Comparison of ENCODE assay signal across 1 cellular context in the genomic region with DNA sequence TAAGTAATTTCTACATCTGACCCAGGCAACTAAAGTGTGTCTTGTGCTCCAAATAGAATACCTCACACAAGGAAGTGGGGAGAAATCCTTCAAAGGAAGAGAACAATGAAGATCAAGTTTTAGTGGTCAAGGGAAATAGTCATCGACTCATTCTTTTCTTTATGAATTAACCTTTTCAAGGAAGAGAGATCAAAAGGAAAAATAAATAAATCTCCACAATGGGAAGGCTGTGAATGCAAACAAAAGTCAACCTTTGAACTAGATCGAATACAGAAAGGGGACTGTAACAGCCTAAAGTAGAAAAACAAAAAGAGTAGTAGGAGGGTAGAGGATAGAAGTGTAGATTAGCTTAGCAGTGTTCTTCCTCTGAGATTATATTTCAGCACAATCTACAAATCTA.
TF ChIP-seq lines count a peak whose summit lies in the region.

No MANE protein-coding gene starts in this region.

TF ChIP-seq in WTC11, 78 proteins besides CTCF, POLR2A, EP300 and RAD21 (continued from another document):
- TF ChIP-seq, protein P1, sequence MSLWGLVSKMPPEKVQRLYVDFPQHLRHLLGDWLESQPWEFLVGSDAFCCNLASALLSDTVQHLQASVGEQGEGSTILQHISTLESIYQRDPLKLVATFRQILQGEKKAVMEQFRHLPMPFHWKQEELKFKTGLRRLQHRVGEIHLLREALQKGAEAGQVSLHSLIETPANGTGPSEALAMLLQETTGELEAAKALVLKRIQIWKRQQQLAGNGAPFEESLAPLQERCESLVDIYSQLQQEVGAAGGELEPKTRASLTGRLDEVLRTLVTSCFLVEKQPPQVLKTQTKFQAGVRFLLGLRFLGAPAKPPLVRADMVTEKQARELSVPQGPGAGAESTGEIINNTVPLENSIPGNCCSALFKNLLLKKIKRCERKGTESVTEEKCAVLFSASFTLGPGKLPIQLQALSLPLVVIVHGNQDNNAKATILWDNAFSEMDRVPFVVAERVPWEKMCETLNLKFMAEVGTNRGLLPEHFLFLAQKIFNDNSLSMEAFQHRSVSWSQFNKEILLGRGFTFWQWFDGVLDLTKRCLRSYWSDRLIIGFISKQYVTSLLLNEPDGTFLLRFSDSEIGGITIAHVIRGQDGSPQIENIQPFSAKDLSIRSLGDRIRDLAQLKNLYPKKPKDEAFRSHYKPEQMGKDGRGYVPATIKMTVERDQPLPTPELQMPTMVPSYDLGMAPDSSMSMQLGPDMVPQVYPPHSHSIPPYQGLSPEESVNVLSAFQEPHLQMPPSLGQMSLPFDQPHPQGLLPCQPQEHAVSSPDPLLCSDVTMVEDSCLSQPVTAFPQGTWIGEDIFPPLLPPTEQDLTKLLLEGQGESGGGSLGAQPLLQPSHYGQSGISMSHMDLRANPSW (CRISPR knock-in tag; conservative IDR thresholded peaks at IDR 0.05; ENCODE audit: low read depth) = no peak
- TF ChIP-seq ZNF121 (CRISPR knock-in tag; IDR thresholded peaks at IDR 0.05) (no peak), MYBL2 (CRISPR knock-in tag; IDR thresholded peaks at IDR 0.05) (no peak)
- TF ChIP-seq, protein P2, sequence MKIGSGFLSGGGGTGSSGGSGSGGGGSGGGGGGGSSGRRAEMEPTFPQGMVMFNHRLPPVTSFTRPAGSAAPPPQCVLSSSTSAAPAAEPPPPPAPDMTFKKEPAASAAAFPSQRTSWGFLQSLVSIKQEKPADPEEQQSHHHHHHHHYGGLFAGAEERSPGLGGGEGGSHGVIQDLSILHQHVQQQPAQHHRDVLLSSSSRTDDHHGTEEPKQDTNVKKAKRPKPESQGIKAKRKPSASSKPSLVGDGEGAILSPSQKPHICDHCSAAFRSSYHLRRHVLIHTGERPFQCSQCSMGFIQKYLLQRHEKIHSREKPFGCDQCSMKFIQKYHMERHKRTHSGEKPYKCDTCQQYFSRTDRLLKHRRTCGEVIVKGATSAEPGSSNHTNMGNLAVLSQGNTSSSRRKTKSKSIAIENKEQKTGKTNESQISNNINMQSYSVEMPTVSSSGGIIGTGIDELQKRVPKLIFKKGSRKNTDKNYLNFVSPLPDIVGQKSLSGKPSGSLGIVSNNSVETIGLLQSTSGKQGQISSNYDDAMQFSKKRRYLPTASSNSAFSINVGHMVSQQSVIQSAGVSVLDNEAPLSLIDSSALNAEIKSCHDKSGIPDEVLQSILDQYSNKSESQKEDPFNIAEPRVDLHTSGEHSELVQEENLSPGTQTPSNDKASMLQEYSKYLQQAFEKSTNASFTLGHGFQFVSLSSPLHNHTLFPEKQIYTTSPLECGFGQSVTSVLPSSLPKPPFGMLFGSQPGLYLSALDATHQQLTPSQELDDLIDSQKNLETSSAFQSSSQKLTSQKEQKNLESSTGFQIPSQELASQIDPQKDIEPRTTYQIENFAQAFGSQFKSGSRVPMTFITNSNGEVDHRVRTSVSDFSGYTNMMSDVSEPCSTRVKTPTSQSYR (CRISPR knock-in tag; IDR thresholded peaks at IDR 0.05) = no peak
